Comparison of ENCODE assay signal across 8 cellular contexts in genomic region chr5:127875235-127876021, GRCh38.
A peak's percentile ranks its signal among the peaks of the same experiment; 100 is the strongest.
DNase-seq lines count a peak whose midpoint lies in the region; ATAC-seq and TF ChIP-seq lines count a peak whose summit lies in the region.

No MANE protein-coding gene starts in this region.

- H4K20me1 ChIP-seq in PC-9 (ENCODE audit: insufficient read depth): no peaks in the 10 kb centered on the region

- no peaks in the 10 kb centered on the region for H3K36me3 Mint-ChIP-seq in stimulated activated naive B cell treated with anti-CD40 and anti-IgM and Interleukin-4, amounts not matched to agents 10 μg/mL and 1 μg/mL and 100 μg/mL, for 72 hours

- H3K4me3 ChIP-seq in PC-9 (no peak overlapping the region), breast epithelium (no peak overlapping the region)

- H3K36me3 ChIP-seq in PC-9 (ENCODE audit: low read depth): no peaks in the 10 kb centered on the region
- no peaks in the 10 kb centered on the region for H3K36me3 ChIP-seq in breast epithelium

- peaks cover 0 to 6% of the 10 kb centered on the region in 2 donors for H3K27me3 Mint-ChIP-seq in stimulated activated naive B cell treated with anti-CD40 and anti-IgM and Interleukin-4, amounts not matched to agents 10 μg/mL and 1 μg/mL and 100 μg/mL, for 72 hours

- H3K27me3 ChIP-seq in PC-9 (ENCODE audit: insufficient read depth, low read depth): no peaks in the 10 kb centered on the region
- no peaks in the 10 kb centered on the region for H3K27me3 ChIP-seq in breast epithelium

- no peak overlapping the region for H3K27ac Mint-ChIP-seq in stimulated activated naive B cell treated with anti-CD40 and anti-IgM and Interleukin-4, amounts not matched to agents 10 μg/mL and 1 μg/mL and 100 μg/mL, for 72 hours

- POLR2A ChIA-PET in PC-9 (lab: Charles Lee; ENCODE audit: unreplicated experiment): interaction anchor here (0.5 kb wide), 2 partner anchors 209 to 214 kb away, joined by 3 to 4 read pairs; no protein-coding TSS in a partner anchor

- ATAC-seq in GM21619 (IDR thresholded peaks at IDR 0.05; ENCODE audit: unreplicated experiment): peak; percentile 82
- peak; percentile 88 to 94 for ATAC-seq in stimulated activated naive B cell treated with anti-CD40 and anti-IgM and Interleukin-4, amounts not matched to agents 10 μg/mL and 1 μg/mL and 100 μg/mL, for 72 hours (replicated peaks)

- H3K4me1 Mint-ChIP-seq in stimulated activated naive B cell treated with anti-CD40 and anti-IgM and Interleukin-4, amounts not matched to agents 10 μg/mL and 1 μg/mL and 100 μg/mL, for 72 hours: no peaks in the 10 kb centered on the region

- peaks cover 0 to 1% of the 10 kb centered on the region in 2 donors for H3K9me3 Mint-ChIP-seq in stimulated activated naive B cell treated with anti-CD40 and anti-IgM and Interleukin-4, amounts not matched to agents 10 μg/mL and 1 μg/mL and 100 μg/mL, for 72 hours

- TF ChIP-seq POLR2A in breast epithelium (IDR thresholded peaks at IDR 0.05): no peak

- H3K4me1 ChIP-seq in PC-9 (replicated peaks; ENCODE audit: insufficient read depth) (peaks cover 27% of the 10 kb centered on the region), breast epithelium (no peaks in the 10 kb centered on the region)

- peak; percentile 49; the same call in 1 of the 2 replicates for TF ChIP-seq CTCF in PC-9 (conservative IDR thresholded peaks at IDR 0.05)
- peak in 1 of 3 donors; percentile 27 for TF ChIP-seq CTCF in breast epithelium (IDR thresholded peaks at IDR 0.05)

- peak overlapping the region; percentile 52; the same call in 1 of the 2 replicates for H2AFZ ChIP-seq in PC-9

- H3K4me2 ChIP-seq in PC-9: peak overlapping the region; percentile 41

- H3K4me3 Mint-ChIP-seq in stimulated activated naive B cell treated with anti-CD40 and anti-IgM and Interleukin-4, amounts not matched to agents 10 μg/mL and 1 μg/mL and 100 μg/mL, for 72 hours: no peak overlapping the region

- CTCF ChIA-PET in PC-9 (lab: Charles Lee): interaction anchor here (0.5 to 1.3 kb wide), 5 partner anchors 84 to 1675 kb away, joined by 3 to 7 read pairs (median 4); no protein-coding TSS in a partner anchor

- H3K9me3 ChIP-seq in PC-9 (ENCODE audit: insufficient read depth, low read depth): no peaks in the 10 kb centered on the region
- no peaks in the 10 kb centered on the region for H3K9me3 ChIP-seq in breast epithelium

- peak overlapping the region; percentile 23 for H3K27ac ChIP-seq in PC-9
- H3K27ac ChIP-seq in breast epithelium: peak overlapping the region; percentile 41 to 75

- H3K9me2 ChIP-seq in PC-9 (ENCODE audit: insufficient read depth): no peaks in the 10 kb centered on the region

- H3K79me2 ChIP-seq in PC-9 (ENCODE audit: low read depth): no peaks in the 10 kb centered on the region

- no TSS peak for BruUV-seq in PC-9 (replicated peaks; lab: Mats Ljungman, UMichigan)

- DNase-seq in activated T-cell treated with anti-CD3 and anti-CD28 coated beads for 24 hours (ENCODE audit: low read depth): peak; percentile 5
- no peak for DNase-seq in activated T-cell treated with anti-CD3 and anti-CD28 coated beads for 4 hours
- DNase-seq in HT1080 (ENCODE audit: low read depth): peak; percentile 81
- peak; percentile 67 to 84 for DNase-seq in PC-9
- DNase-seq in breast epithelium (ENCODE audit: low spot score in 2 of 2): no peak
- peak; percentile 84 for DNase-seq in kidney tubule cell (ENCODE audit: low spot score)
- DNase-seq in stimulated activated naive B cell treated with anti-CD40 and anti-IgM and Interleukin-4, amounts not matched to agents 10 μg/mL and 1 μg/mL and 100 μg/mL, for 72 hours: peak; percentile 1

- peaks cover 6% of the 10 kb centered on the region; the same call in 1 of the 2 replicates for H3F3A ChIP-seq in PC-9 (ENCODE audit: insufficient read depth, low read depth)

- intact Hi-C loops in PC-9 (cut with micrococcal nuclease; ENCODE audit: unreplicated experiment) (loop anchor here (1.0 to 5.0 kb wide), 9 partner anchors 59 to 967 kb away; partner anchors contain the start of gene SLC12A2), breast epithelium (cut with DNase I; ENCODE audit: low total_unique reads) (no loop called here)

Comparison
In these comparisons a context has a peak if more than half of its experiments do, and no peak if none do; other contexts are left out.
1. DNase-seq: peak in activated T-cell treated with anti-CD3 and anti-CD28 coated beads for 24 hours (single experiment), HT1080 (single experiment), PC-9 (2 of 2), kidney tubule cell (single experiment) and stimulated activated naive B cell treated with anti-CD40 and anti-IgM and Interleukin-4, amounts not matched to agents 10 μg/mL and 1 μg/mL and 100 μg/mL, for 72 hours (single experiment); none in activated T-cell treated with anti-CD3 and anti-CD28 coated beads for 4 hours (single experiment) and breast epithelium (0 of 2).